Comparison of ENCODE assay signal across 1 cellular context in the genomic region with DNA sequence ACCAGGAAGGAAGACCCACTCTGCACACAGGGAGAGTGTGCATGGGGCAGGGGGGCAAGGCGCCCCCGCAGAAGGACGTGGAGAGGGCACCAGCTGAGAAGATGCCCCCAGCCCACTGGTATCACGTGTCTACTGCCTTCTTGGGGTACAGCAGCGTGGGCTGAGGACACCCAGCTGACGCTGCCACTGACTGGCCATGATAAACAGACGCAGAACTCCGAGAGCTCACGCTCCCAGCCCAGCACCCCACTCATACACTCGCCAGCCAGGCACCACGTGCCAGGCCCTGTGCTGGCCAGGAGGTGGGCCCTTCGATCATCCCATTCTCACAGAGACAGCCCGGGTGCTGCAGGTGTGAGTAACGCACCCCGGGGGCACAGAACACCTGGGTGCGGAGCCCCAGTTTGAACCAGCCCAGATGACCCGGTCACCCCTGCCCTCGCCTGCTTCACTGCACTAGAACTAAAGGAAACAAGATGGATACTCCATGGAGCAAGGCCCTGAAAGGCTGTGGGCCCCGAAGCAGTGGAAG.
TF ChIP-seq lines count a peak whose summit lies in the region.

No MANE protein-coding gene starts in this region.

TF ChIP-seq in SK-N-SH, 30 proteins besides CTCF, POLR2A, EP300 and RAD21 (continued from another document):
- TF ChIP-seq POLR2AphosphoS5 (IDR thresholded peaks at IDR 0.05; ENCODE audit: low read depth, low read length) (no peak), JUND (IDR thresholded peaks at IDR 0.05) (no peak), NFIC (IDR thresholded peaks at IDR 0.05; ENCODE audit: borderline replicate concordance) (no peak), NRF1 (IDR thresholded peaks at IDR 0.05; ENCODE audit: low read depth, low read length) (no peak), RCOR1 (IDR thresholded peaks at IDR 0.05; ENCODE audit: low read length) (no peak), FOXM1 (IDR thresholded peaks at IDR 0.05; ENCODE audit: low read depth) (no peak), YY1 (IDR thresholded peaks at IDR 0.05; ENCODE audit: low read depth) (no peak)
- TF ChIP-seq, protein P1, sequence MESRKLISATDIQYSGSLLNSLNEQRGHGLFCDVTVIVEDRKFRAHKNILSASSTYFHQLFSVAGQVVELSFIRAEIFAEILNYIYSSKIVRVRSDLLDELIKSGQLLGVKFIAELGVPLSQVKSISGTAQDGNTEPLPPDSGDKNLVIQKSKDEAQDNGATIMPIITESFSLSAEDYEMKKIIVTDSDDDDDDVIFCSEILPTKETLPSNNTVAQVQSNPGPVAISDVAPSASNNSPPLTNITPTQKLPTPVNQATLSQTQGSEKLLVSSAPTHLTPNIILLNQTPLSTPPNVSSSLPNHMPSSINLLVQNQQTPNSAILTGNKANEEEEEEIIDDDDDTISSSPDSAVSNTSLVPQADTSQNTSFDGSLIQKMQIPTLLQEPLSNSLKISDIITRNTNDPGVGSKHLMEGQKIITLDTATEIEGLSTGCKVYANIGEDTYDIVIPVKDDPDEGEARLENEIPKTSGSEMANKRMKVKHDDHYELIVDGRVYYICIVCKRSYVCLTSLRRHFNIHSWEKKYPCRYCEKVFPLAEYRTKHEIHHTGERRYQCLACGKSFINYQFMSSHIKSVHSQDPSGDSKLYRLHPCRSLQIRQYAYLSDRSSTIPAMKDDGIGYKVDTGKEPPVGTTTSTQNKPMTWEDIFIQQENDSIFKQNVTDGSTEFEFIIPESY (IDR thresholded peaks at IDR 0.05; ENCODE audit: borderline replicate concordance, low read depth), result no peak
- TF ChIP-seq, protein P2, sequence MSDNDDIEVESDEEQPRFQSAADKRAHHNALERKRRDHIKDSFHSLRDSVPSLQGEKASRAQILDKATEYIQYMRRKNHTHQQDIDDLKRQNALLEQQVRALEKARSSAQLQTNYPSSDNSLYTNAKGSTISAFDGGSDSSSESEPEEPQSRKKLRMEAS (IDR thresholded peaks at IDR 0.05; ENCODE audit: low read depth), result no peak
- TF ChIP-seq, protein P3, sequence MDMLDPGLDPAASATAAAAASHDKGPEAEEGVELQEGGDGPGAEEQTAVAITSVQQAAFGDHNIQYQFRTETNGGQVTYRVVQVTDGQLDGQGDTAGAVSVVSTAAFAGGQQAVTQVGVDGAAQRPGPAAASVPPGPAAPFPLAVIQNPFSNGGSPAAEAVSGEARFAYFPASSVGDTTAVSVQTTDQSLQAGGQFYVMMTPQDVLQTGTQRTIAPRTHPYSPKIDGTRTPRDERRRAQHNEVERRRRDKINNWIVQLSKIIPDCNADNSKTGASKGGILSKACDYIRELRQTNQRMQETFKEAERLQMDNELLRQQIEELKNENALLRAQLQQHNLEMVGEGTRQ (IDR thresholded peaks at IDR 0.05; ENCODE audit: borderline replicate concordance, low read depth, low read length), result no peak
